19 cellular contexts compared by ENCODE assay signal in the genomic region with DNA sequence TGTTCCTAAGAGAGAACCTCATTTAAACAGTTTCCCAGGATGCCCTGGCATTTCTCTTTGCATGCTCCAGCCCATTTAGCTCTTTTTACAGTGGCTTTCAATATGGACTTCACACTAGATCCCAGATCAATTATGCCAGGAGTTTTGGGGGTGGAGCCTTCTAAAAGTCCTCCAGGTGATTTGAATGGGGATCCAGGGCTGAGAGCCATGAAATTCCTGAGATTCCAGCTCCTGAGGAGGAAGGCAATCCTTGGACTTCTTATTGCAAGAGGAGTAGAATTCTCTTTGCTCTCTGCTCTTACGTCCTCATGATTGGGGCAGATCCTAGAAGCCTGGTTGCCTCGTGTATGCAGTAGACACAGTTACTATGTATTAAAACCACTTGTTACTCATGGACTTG.
"Had no signal": no experiment of that assay in that cellular context is flagged by ENCODE, and none has a peak within 500 bp of the region (broad histone marks: within the 10 kb centered on the region; RNA-seq: fewer than 3 reads in every experiment).

No MANE protein-coding gene starts in this region.

- H3K27me3 ChIP-seq: ovary, thyroid gland, uterus had no signal

- H3K27ac Mint-ChIP-seq: dendritic cell treated with granulocyte-macrophage colony-stimulating factor and Interleukin-4, amounts not matched to agents 40 ng/mL and 50 ng/mL, for 4 days; immature natural killer cell; naive thymus-derived CD4-positive, alpha-beta T cell; progenitor cell of endocrine pancreas; type B pancreatic cell had no signal

- H3K36me3 ChIP-seq: ovary, suprapubic skin, thyroid gland, uterus had no signal

- DNase-seq: cerebellar nuclear complex; erythroblast; foreskin keratinocyte; immature natural killer cell; left colon; left ventricle myocardium superior; naive thymus-derived CD4-positive, alpha-beta T cell; ovary; right cardiac atrium; small intestine; stimulated activated CD4-positive, alpha-beta T cell treated with anti-CD3 and anti-CD28 coated beads, Interleukin-2, amount 100 ng/mL, for 48 hours; stimulated activated naive CD4-positive, alpha-beta T cell treated with Interleukin-2 at 50 U/mL for 16 hours; thyroid gland; uterus had no signal

- H3K27me3 Mint-ChIP-seq: dendritic cell treated with granulocyte-macrophage colony-stimulating factor and Interleukin-4, amounts not matched to agents 40 ng/mL and 50 ng/mL, for 4 days had no signal

- H3K9me3 Mint-ChIP-seq: dendritic cell treated with granulocyte-macrophage colony-stimulating factor and Interleukin-4, amounts not matched to agents 40 ng/mL and 50 ng/mL, for 4 days; type B pancreatic cell had no signal

- H3K4me3 ChIP-seq: lung, ovary, suprapubic skin, thyroid gland, uterus had no signal

- H3K4me3 Mint-ChIP-seq: dendritic cell treated with granulocyte-macrophage colony-stimulating factor and Interleukin-4, amounts not matched to agents 40 ng/mL and 50 ng/mL, for 4 days; immature natural killer cell; naive thymus-derived CD4-positive, alpha-beta T cell; type B pancreatic cell had no signal

- H3K36me3 Mint-ChIP-seq: naive thymus-derived CD4-positive, alpha-beta T cell; type B pancreatic cell had no signal

- H3K4me1 ChIP-seq: foreskin keratinocyte, suprapubic skin, thyroid gland, uterus had no signal

- ATAC-seq: foreskin keratinocyte; left colon; left ventricle myocardium superior; naive thymus-derived CD4-positive, alpha-beta T cell; right cardiac atrium had no signal

- H3K9me3 ChIP-seq: ovary, suprapubic skin, thyroid gland, uterus had no signal

- H3K27ac ChIP-seq: foreskin keratinocyte, ovary, suprapubic skin, thyroid gland, uterus had no signal
